In the genomic region with DNA sequence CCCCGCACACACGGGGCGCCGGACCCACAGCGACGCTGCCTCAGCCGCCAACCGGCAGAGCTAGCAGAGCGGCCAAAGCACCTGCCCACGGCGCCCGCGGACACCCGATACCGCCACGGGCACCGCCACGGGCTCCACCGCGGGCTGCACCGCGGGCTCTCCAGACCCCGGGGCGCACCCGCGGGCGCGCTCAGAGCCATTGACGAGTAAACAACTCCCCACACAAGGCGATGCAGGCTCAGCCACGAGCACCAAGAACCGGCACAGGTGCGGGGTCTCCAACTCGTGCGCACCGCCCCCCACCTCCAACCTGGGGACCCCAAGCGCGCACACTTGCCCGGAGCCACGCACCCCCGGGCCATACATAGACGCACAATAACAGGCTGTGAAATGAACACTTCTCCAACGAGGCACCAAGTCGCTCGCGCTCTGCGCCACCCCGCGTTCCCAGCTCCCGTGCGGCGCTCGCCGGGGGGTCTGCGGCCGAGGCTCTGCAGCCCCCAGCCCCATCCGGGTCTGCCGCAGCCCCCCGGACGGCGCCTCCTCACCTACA, we compare ENCODE assay signal across 10 cellular contexts. TPM values are rescaled to one million over a fixed set of nuclear protein-coding genes. Genes with fewer than 3 reads are reported as not detected.
DNase-seq lines count a peak whose midpoint lies in the region; ATAC-seq, FAIRE-seq and TF ChIP-seq lines count a peak whose summit lies in the region.
"Had no signal": no experiment of that assay in that cellular context is flagged by ENCODE, and none has a peak within 500 bp of the region (broad histone marks: within the 10 kb centered on the region; RNA-seq: fewer than 3 reads in every experiment).

No MANE protein-coding gene starts in this region.

- no peak overlapping the region for H3K27ac ChIP-seq in GM23338 (ENCODE audit: low read depth)
- no peak overlapping the region for H3K27ac ChIP-seq in GM12878 (ENCODE audit: control insufficient read depth, insufficient read depth)
- no peak overlapping the region for H3K27ac ChIP-seq in iPS-20b (ENCODE audit: low read length)

- peaks cover 35% of the 10 kb centered on the region for H3K27me3 Mint-ChIP-seq in GM23338 (ENCODE audit: insufficient read depth, low read depth, poor library complexity)

- H3K4me2 ChIP-seq in GM23338 (peak overlapping the region; percentile 88), GM12878 (ENCODE audit: control insufficient read depth, insufficient read depth) (no peak overlapping the region), skeletal muscle satellite cell (ENCODE audit: low read length) (peak overlapping the region; percentile 88)

- BruUV-seq in GM12878 (replicated peaks; lab: Mats Ljungman, UMichigan), result no TSS peak

- H3K27me3 ChIP-seq in GM23338 (ENCODE audit: insufficient read depth), result peaks cover 36% of the 10 kb centered on the region
- H3K27me3 ChIP-seq in GM12878 (replicated peaks in 1 of 2; ENCODE audit: control insufficient read depth in 2 of 2, insufficient read depth in 2 of 2, low read length in 1 of 2), result no peaks in the 10 kb centered on the region; a peak in 1 of 4 replicates
- H3K27me3 ChIP-seq in iPS-20b (ENCODE audit: insufficient read depth, low read length), result peaks cover 57% of the 10 kb centered on the region
- no peaks in the 10 kb centered on the region for H3K27me3 ChIP-seq in skeletal muscle satellite cell (ENCODE audit: control insufficient read depth, insufficient read depth, low read length)

- H3K79me2 ChIP-seq in GM23338 (replicated peaks; ENCODE audit: insufficient read depth), result no peaks in the 10 kb centered on the region
- H3K79me2 ChIP-seq in GM12878 (ENCODE audit: control insufficient read depth, insufficient read depth, low read length), result no peaks in the 10 kb centered on the region

- H3F3A ChIP-seq in GM23338 (replicated peaks; ENCODE audit: low read depth), result peaks cover 9% of the 10 kb centered on the region; the same call in 1 of the 2 replicates

- DNase-seq in GM23338 (ENCODE audit: low spot score) (no peak), GM12878 (ENCODE audit: low read depth, low spot score) (no peak), erythroblast (lab: John Stamatoyannopoulos, UW) (no peak), OCI-M2 (lab: John Stamatoyannopoulos, UW; ENCODE audit: unreplicated experiment) (no peak)
- no peak for DNase-seq in central memory CD4-positive, alpha-beta T cell
- DNase-seq: activated naive CD4-positive, alpha-beta T cell; NCI-H2171 treated with DMSO at 0.1 percent for 48 hours had no signal

- peak overlapping the region; percentile 73 for H3K4me3 Mint-ChIP-seq in GM23338

- in situ Hi-C loops in GM12878 (cut with MboI), result no loop called here

- H3K9ac ChIP-seq in GM12878 (ENCODE audit: control insufficient read depth, insufficient read depth, low read length) (no peak overlapping the region), iPS-20b (ENCODE audit: low read depth, low read length) (no peak overlapping the region), skeletal muscle satellite cell (ENCODE audit: low read depth, low read length) (peak overlapping the region; percentile 77)

- peak; percentile 4 for ATAC-seq in GM23338
- no peak for ATAC-seq in GM12878
- no peak for ATAC-seq in GM19467 (IDR thresholded peaks at IDR 0.05; ENCODE audit: unreplicated experiment)

- no peaks in the 10 kb centered on the region; the same call in 2 of the 3 replicates for H3K9me3 ChIP-seq in GM12878 (replicated peaks; ENCODE audit: control insufficient read depth, insufficient read depth, low read length)
- H3K9me3 ChIP-seq in iPS-20b (ENCODE audit: insufficient read depth, low read depth, low read length), result peaks cover 5% of the 10 kb centered on the region; the same call in 1 of the 2 replicates
- H3K9me3 ChIP-seq in skeletal muscle satellite cell (replicated peaks; ENCODE audit: low read length), result no peaks in the 10 kb centered on the region

- H3K4me1 ChIP-seq in GM23338 (ENCODE audit: insufficient read depth) (no peaks in the 10 kb centered on the region; the same call in 1 of the 2 replicates), GM12878 (ENCODE audit: control insufficient read depth, insufficient read depth, low read length) (no peaks in the 10 kb centered on the region), iPS-20b (ENCODE audit: insufficient read depth, low read length) (no peaks in the 10 kb centered on the region; the same call in 1 of the 2 replicates), skeletal muscle satellite cell (ENCODE audit: control insufficient read depth, insufficient read depth, low read length) (peaks cover 62% of the 10 kb centered on the region)

- no peaks in the 10 kb centered on the region for H4K20me1 ChIP-seq in GM23338 (replicated peaks; ENCODE audit: insufficient read depth)
- H4K20me1 ChIP-seq in GM12878 (ENCODE audit: control insufficient read depth, insufficient read depth), result no peaks in the 10 kb centered on the region

- POLR2A ChIA-PET in GM12878 (lab: Charles Lee), result no interaction called here

- TF ChIP-seq RAD21 in GM12878 (IDR thresholded peaks at IDR 0.05; ENCODE audit: insufficient read depth, low read depth, low read length), result no peak

- peak; percentile 26; the same call in 1 of the 2 replicates for TF ChIP-seq POLR2A in GM12878 (IDR thresholded peaks at IDR 0.05; ENCODE audit: low read depth, low read length)
- no peak for TF ChIP-seq POLR2A in erythroblast (IDR thresholded peaks at IDR 0.05; ENCODE audit: low read length)

- CTCF ChIA-PET in GM12878 (lab: Yijun Ruan, JAX), result no interaction called here

- peaks cover 11% of the 10 kb centered on the region; the same call in 2 of the 3 replicates for H3K4me1 Mint-ChIP-seq in GM23338

- no peak overlapping the region for H3K27ac Mint-ChIP-seq in GM23338

- H2AFZ ChIP-seq in GM23338 (peak overlapping the region; percentile 76; the same call in 1 of the 2 replicates), GM12878 (ENCODE audit: control insufficient read depth, low read depth, low read length) (no peak overlapping the region)

- no peaks in the 10 kb centered on the region for H3K36me3 ChIP-seq in GM23338 (ENCODE audit: insufficient read depth)
- H3K36me3 ChIP-seq in GM12878 (ENCODE audit: control insufficient read depth in 2 of 2, insufficient read depth in 2 of 2, low read length in 1 of 2), result no peaks in the 10 kb centered on the region
- no peaks in the 10 kb centered on the region for H3K36me3 ChIP-seq in iPS-20b (ENCODE audit: insufficient read depth, low read depth, low read length)
- H3K36me3 ChIP-seq in skeletal muscle satellite cell (ENCODE audit: insufficient read depth, low read length), result peaks cover 30% of the 10 kb centered on the region

- intact Hi-C loops in GM12878 (cut with micrococcal nuclease; ENCODE audit: unreplicated experiment), result no loop called here

- no peaks in the 10 kb centered on the region for H3K9me2 ChIP-seq in GM23338 (ENCODE audit: insufficient read depth)

- TF ChIP-seq CTCF in GM23338 (conservative IDR thresholded peaks at IDR 0.05; ENCODE audit: low read depth in 2 of 2), result no peak
- no peak for TF ChIP-seq CTCF in GM12878 (IDR thresholded peaks at IDR 0.05 in 2 of 3, conservative IDR thresholded peaks at IDR 0.05 in 1 of 3; ENCODE audit: control insufficient read depth in 2 of 3, extremely low read depth in 1 of 3, insufficient read depth in 1 of 3, low read depth in 3 of 3, low read length in 3 of 3)

- RAD21 ChIA-PET in GM12878 (lab: Charles Lee; ENCODE audit: unreplicated experiment), result interaction anchor here (0.5 kb wide), 1 partner anchor 9 kb away, joined by 4 read pairs; no protein-coding TSS in a partner anchor

- H3K4me3 ChIP-seq in GM23338 (peak overlapping the region; percentile 62), GM12878 (no peak overlapping the region), iPS-20b (ENCODE audit: low read length) (peak overlapping the region; percentile 56; the same call in 1 of the 2 replicates), skeletal muscle satellite cell (ENCODE audit: low read length) (peak overlapping the region; percentile 80)

- peaks cover 7% of the 10 kb centered on the region for H3K36me3 Mint-ChIP-seq in GM23338 (ENCODE audit: low read depth)

- FAIRE-seq in GM12878 (lab: Jason Lieb, UNC), result no peak

- TF ChIP-seq EP300 in GM12878 (IDR thresholded peaks at IDR 0.05; ENCODE audit: borderline replicate concordance in 1 of 2, control insufficient read depth in 1 of 2, low read depth in 2 of 2, low read length in 2 of 2), result no peak

- H3K9me3 Mint-ChIP-seq in GM23338, result peaks cover 9% of the 10 kb centered on the region

- SMC1A ChIA-PET in GM12878 (lab: Charles Lee; ENCODE audit: uncharacterized antibody, unreplicated experiment), result no interaction called here

- 32% methylated on average over 61 of the region's 61 CpGs for WGBS in GM12878 (ENCODE audit: insufficient coverage, insufficient replicate concordance, low lambda C conversion rate, missing lambda C conversion rate)

RNA-seq across cellular contexts. Expression of a gene that starts 1.9 kb away (rescaled TPM):
- total RNA-seq in GM23338 (2014; rRNA removed; shearing (Covaris generic)), result not detected in 2 replicates
- polyA plus RNA-seq in GM23338 (2016; fragmentation: Nextera tagmentation; extraction: Ambion mirVana) (0.06 TPM in 1 of 2 replicates, not detected in the other), GM12878 (2011; rRNA removed) (not detected in 2 replicates), GM12878 (2014; fragmentation: Illumina TruSeq; extraction: Trizol) (not detected in 2 replicates), GM12878 (2014; fragmentation: Nextera tagmentation; extraction: Ambion mirVana) (not detected), GM12878 (2014; rRNA removed) (0.10 and 0.27 TPM in 2 replicates), GM12878 (2016; fragmentation: Nextera tagmentation; extraction: Ambion mirVana) (under 1 TPM in 1 of 2 experiments, not detected in 1; 0.04 TPM)
- 0.42 TPM in 1 of 2 replicates, not detected in the other for total RNA-seq in GM12878 (2013; cell fraction: nucleolus; rRNA removed)
- total RNA-seq in GM12878 (2014; rRNA removed) (0.16 TPM in 1 of 2 replicates, not detected in the other), GM12878 (2014; rRNA removed; fragmentation: Illumina TruSeq; extraction: Trizol) (not detected in 2 replicates), GM12878 (2021) (not detected in 2 replicates)
- 0.05 TPM for polyA plus RNA-seq in GM12878 (2011; ENCODE audit: low read depth)
- not detected in 2 replicates for polyA plus RNA-seq in GM12878 (2011; cell fraction: cytosol; rRNA removed)
- polyA plus RNA-seq in GM12878 (2011; cell fraction: nucleus; rRNA removed), result 0.13 TPM in 1 of 2 replicates, not detected in the other
- 0.13 and 0.41 TPM in 2 replicates for polyA plus RNA-seq in GM12878 (2012)
- polyA minus RNA-seq in GM12878 (2011; rRNA and poly(A)+ RNA removed), result not detected in 2 replicates
- polyA minus RNA-seq in GM12878 (2011; cell fraction: cytosol; rRNA and poly(A)+ RNA removed), result not detected in 2 replicates
- 0.38 TPM in 1 of 2 replicates, not detected in the other for polyA minus RNA-seq in GM12878 (2011; cell fraction: nucleus; rRNA and poly(A)+ RNA removed)
- 2.4 and 8.4 TPM in 2 replicates for total RNA-seq in skeletal muscle satellite cell (2012; rRNA removed)

RNA-seq across cellular contexts. Expression of a gene that starts 15.2 kb away (rescaled TPM):
- total RNA-seq in GM23338 (2014; rRNA removed; shearing (Covaris generic)), result 198 and 251 TPM in 2 replicates
- 67.1 and 73.6 TPM in 2 replicates for polyA plus RNA-seq in GM23338 (2016; fragmentation: Nextera tagmentation; extraction: Ambion mirVana)
- 28.3 and 31.2 TPM in 2 replicates for total RNA-seq in GM12878 (2013; cell fraction: nucleolus; rRNA removed)
- total RNA-seq in GM12878 (2014; rRNA removed), result 29.3 and 38.6 TPM in 2 replicates
- 10.3 and 13.3 TPM in 2 replicates for total RNA-seq in GM12878 (2014; rRNA removed; fragmentation: Illumina TruSeq; extraction: Trizol)
- total RNA-seq in GM12878 (2021), result 49.8 and 51.9 TPM in 2 replicates
- polyA plus RNA-seq in GM12878 (2011; ENCODE audit: low read depth), result 21.7 TPM
- polyA plus RNA-seq in GM12878 (2011; rRNA removed), result 4.4 and 16.4 TPM in 2 replicates
- 27.6 and 27.9 TPM in 2 replicates for polyA plus RNA-seq in GM12878 (2011; cell fraction: cytosol; rRNA removed)
- 31.4 and 38.8 TPM in 2 replicates for polyA plus RNA-seq in GM12878 (2011; cell fraction: nucleus; rRNA removed)
- 32.1 and 38.5 TPM in 2 replicates for polyA plus RNA-seq in GM12878 (2012)
- polyA plus RNA-seq in GM12878 (2014; fragmentation: Illumina TruSeq; extraction: Trizol), result 1.9 and 22.0 TPM in 2 replicates
- polyA plus RNA-seq in GM12878 (2014; fragmentation: Nextera tagmentation; extraction: Ambion mirVana), result 1 to 10 TPM in 1 of 2 experiments, under 1 TPM in 1; 0.42 to 3.4 TPM
- polyA plus RNA-seq in GM12878 (2014; rRNA removed), result 27.9 and 35.8 TPM in 2 replicates
- polyA plus RNA-seq in GM12878 (2016; fragmentation: Nextera tagmentation; extraction: Ambion mirVana), result 10 to 100 TPM; 43.4 to 54.6 TPM
- polyA minus RNA-seq in GM12878 (2011; rRNA and poly(A)+ RNA removed), result 17.6 and 42.1 TPM in 2 replicates
- 19.3 and 22.7 TPM in 2 replicates for polyA minus RNA-seq in GM12878 (2011; cell fraction: cytosol; rRNA and poly(A)+ RNA removed)
- 8.3 and 11.8 TPM in 2 replicates for polyA minus RNA-seq in GM12878 (2011; cell fraction: nucleus; rRNA and poly(A)+ RNA removed)
- total RNA-seq in skeletal muscle satellite cell (2012; rRNA removed), result 96.6 and 121 TPM in 2 replicates

RNA-seq across cellular contexts. Expression of a gene that starts 51.5 kb away (rescaled TPM):
- not detected in 2 replicates for total RNA-seq in GM23338 (2014; rRNA removed; shearing (Covaris generic))
- not detected in 2 replicates for polyA plus RNA-seq in GM23338 (2016; fragmentation: Nextera tagmentation; extraction: Ambion mirVana)
- total RNA-seq in GM12878 (2013; cell fraction: nucleolus; rRNA removed), result not detected in 2 replicates
- not detected in 2 replicates for total RNA-seq in GM12878 (2014; rRNA removed)
- not detected in 2 replicates for total RNA-seq in GM12878 (2014; rRNA removed; fragmentation: Illumina TruSeq; extraction: Trizol)
- not detected in 2 replicates for total RNA-seq in GM12878 (2021)
- not detected for polyA plus RNA-seq in GM12878 (2011; ENCODE audit: low read depth)
- not detected in 2 replicates for polyA plus RNA-seq in GM12878 (2011; rRNA removed)
- not detected in 2 replicates for polyA plus RNA-seq in GM12878 (2011; cell fraction: cytosol; rRNA removed)
- polyA plus RNA-seq in GM12878 (2011; cell fraction: nucleus; rRNA removed), result not detected in 2 replicates
- polyA plus RNA-seq in GM12878 (2012), result not detected in 2 replicates
- polyA plus RNA-seq in GM12878 (2014; fragmentation: Illumina TruSeq; extraction: Trizol), result not detected in 2 replicates
- polyA plus RNA-seq in GM12878 (2014; fragmentation: Nextera tagmentation; extraction: Ambion mirVana), result not detected
- not detected in 2 replicates for polyA plus RNA-seq in GM12878 (2014; rRNA removed)
- not detected for polyA plus RNA-seq in GM12878 (2016; fragmentation: Nextera tagmentation; extraction: Ambion mirVana)
- not detected in 2 replicates for polyA minus RNA-seq in GM12878 (2011; rRNA and poly(A)+ RNA removed)
- not detected in 2 replicates for polyA minus RNA-seq in GM12878 (2011; cell fraction: cytosol; rRNA and poly(A)+ RNA removed)
- not detected in 2 replicates for polyA minus RNA-seq in GM12878 (2011; cell fraction: nucleus; rRNA and poly(A)+ RNA removed)
- total RNA-seq in skeletal muscle satellite cell (2012; rRNA removed), result not detected in 2 replicates
